9 cellular contexts compared by ENCODE assay signal in genomic region chr12:54549774-54550451, GRCh38. TPM values are rescaled to one million over a fixed set of nuclear protein-coding genes. Genes with fewer than 3 reads are reported as not detected.
DNase-seq lines count a peak whose midpoint lies in the region; ATAC-seq and TF ChIP-seq lines count a peak whose summit lies in the region.
"Had no signal": no experiment of that assay in that cellular context is flagged by ENCODE, and none has a peak within 500 bp of the region (broad histone marks: within the 10 kb centered on the region; RNA-seq: fewer than 3 reads in every experiment).

No MANE protein-coding gene starts in this region.

- H3K9me3 ChIP-seq in T-helper 17 cell (ENCODE audit: control insufficient read depth, low read length, poor library complexity, severe bottlenecking) (no peaks in the 10 kb centered on the region), duodenal mucosa (ENCODE audit: control insufficient read depth in 1 of 2, low read length in 2 of 2) (no peaks in the 10 kb centered on the region)

- peak; percentile 7 for DNase-seq in NCI-H1105 treated with DMSO at 0.1 percent for 48 hours (lab: John Stamatoyannopoulos, UW)
- no peak for DNase-seq in NCI-H1105 (lab: John Stamatoyannopoulos, UW)
- no peak for DNase-seq in T-helper 17 cell
- peak in 5 of 10 donors; percentile 11 to 31 (median 19) for DNase-seq in naive thymus-derived CD8-positive, alpha-beta T cell
- DNase-seq in type B pancreatic cell (ENCODE audit: extremely low spot score, unreplicated experiment) = no peak
- no peak for DNase-seq in A172 (ENCODE audit: low spot score)
- DNase-seq in NCI-H2227 (lab: John Stamatoyannopoulos, UW; ENCODE audit: unreplicated experiment) = no peak

- TF ChIP-seq CTCF in type B pancreatic cell (conservative IDR thresholded peaks at IDR 0.05) = no peak

- H3K27ac Mint-ChIP-seq in T-helper 17 cell = peak overlapping the region; percentile 37
- H3K27ac Mint-ChIP-seq in naive thymus-derived CD8-positive, alpha-beta T cell = peak overlapping the region in 5 of 10 donors; percentile 32 to 80 (median 76)
- no peak overlapping the region for H3K27ac Mint-ChIP-seq in type B pancreatic cell

- H3K36me3 ChIP-seq in duodenal mucosa (ENCODE audit: control insufficient read depth in 1 of 2, insufficient read depth in 2 of 2, low read length in 2 of 2) = no peaks in the 10 kb centered on the region

- peak; percentile 29 for ATAC-seq in T-helper 17 cell
- ATAC-seq in naive thymus-derived CD8-positive, alpha-beta T cell = peak; percentile 63 to 68

- H3K36me3 Mint-ChIP-seq in T-helper 17 cell (ENCODE audit: low read depth) (peaks cover 8% of the 10 kb centered on the region), type B pancreatic cell (no peaks in the 10 kb centered on the region)
- peaks cover 0 to 10% (median 2%) of the 10 kb centered on the region in 3 donors for H3K36me3 Mint-ChIP-seq in naive thymus-derived CD8-positive, alpha-beta T cell

- H3K4me3 Mint-ChIP-seq in T-helper 17 cell (peak overlapping the region; percentile 72), type B pancreatic cell (peak overlapping the region; percentile 85)
- peak overlapping the region; percentile 78 to 93 (median 88) for H3K4me3 Mint-ChIP-seq in naive thymus-derived CD8-positive, alpha-beta T cell

- POLR2A ChIA-PET in naive thymus-derived CD8-positive, alpha-beta T cell (lab: Charles Lee) = interaction anchor here (0.5 to 3.8 kb wide), 6 partner anchors 10 to 1269 kb away, joined by 3 to 40 read pairs (median 4); no protein-coding TSS in a partner anchor

- peak overlapping the region; percentile 44 to 64 for H3K4me3 ChIP-seq in duodenal mucosa (ENCODE audit: low read depth in 1 of 2, low read length in 2 of 2)

- H3K4me1 Mint-ChIP-seq in T-helper 17 cell (peaks cover 25% of the 10 kb centered on the region), type B pancreatic cell (ENCODE audit: unreplicated experiment) (peaks cover 12% of the 10 kb centered on the region)
- H3K4me1 Mint-ChIP-seq in naive thymus-derived CD8-positive, alpha-beta T cell = peaks cover 21 to 32% (median 25%) of the 10 kb centered on the region in 4 donors

- peaks cover 0 to 13% of the 10 kb centered on the region in 2 donors for H3K4me1 ChIP-seq in duodenal mucosa (ENCODE audit: control insufficient read depth in 1 of 2, insufficient read depth in 2 of 2, low read length in 2 of 2)

- peaks cover 21 to 31% of the 10 kb centered on the region in 2 donors for H3K27me3 ChIP-seq in duodenal mucosa (ENCODE audit: control insufficient read depth in 1 of 2, insufficient read depth in 2 of 2, low read length in 2 of 2)

- H3K27me3 Mint-ChIP-seq in T-helper 17 cell (peaks cover 20% of the 10 kb centered on the region), type B pancreatic cell (peaks cover 11% of the 10 kb centered on the region)
- peaks cover 2 to 23% (median 4%) of the 10 kb centered on the region in 5 donors for H3K27me3 Mint-ChIP-seq in naive thymus-derived CD8-positive, alpha-beta T cell

- H3K27ac ChIP-seq in duodenal mucosa (ENCODE audit: low read depth, low read length) = no peak overlapping the region
- H3K27ac ChIP-seq: C4-2B had no signal

- H3K9ac ChIP-seq in duodenal mucosa (ENCODE audit: low read depth in 1 of 2, low read length in 2 of 2) = no peak overlapping the region

- no peaks in the 10 kb centered on the region for H3K9me3 Mint-ChIP-seq in naive thymus-derived CD8-positive, alpha-beta T cell
- no peaks in the 10 kb centered on the region for H3K9me3 Mint-ChIP-seq in type B pancreatic cell

RNA-seq across cellular contexts. Expression of gene PDE1B, which starts 0.5 kb away (rescaled TPM):
- total RNA-seq in T-helper 17 cell = 10 to 100 TPM; 11.6 to 12.5 TPM
- 1 to 10 TPM; 6.6 to 6.7 TPM for total RNA-seq in naive thymus-derived CD8-positive, alpha-beta T cell
- 1 to 10 TPM in 1 of 3 donors, under 1 TPM in 2; 0.03 to 2.9 (median 0.44) TPM for polyA plus RNA-seq in naive thymus-derived CD8-positive, alpha-beta T cell
- total RNA-seq in type B pancreatic cell (ENCODE audit: low replicate concordance) = 0.10 and 3.6 TPM in 2 replicates
- total RNA-seq in A172 (2014; rRNA removed; shearing (Covaris generic)) = 0.10 TPM in 1 of 2 replicates, not detected in the other

RNA-seq across cellular contexts. Expression of gene PPP1R1A, which starts 38.5 kb away (rescaled TPM):
- total RNA-seq in T-helper 17 cell (not detected), type B pancreatic cell (ENCODE audit: low replicate concordance) (24.9 and 43.3 TPM in 2 replicates)
- total RNA-seq in naive thymus-derived CD8-positive, alpha-beta T cell = not detected
- polyA plus RNA-seq in naive thymus-derived CD8-positive, alpha-beta T cell = not detected
- not detected in 2 replicates for total RNA-seq in A172 (2014; rRNA removed; shearing (Covaris generic))

RNA-seq across cellular contexts. Expression of gene NCKAP1L, which starts 52.4 kb away (rescaled TPM):
- total RNA-seq in T-helper 17 cell (100 to 1,000 TPM; 127 to 136 TPM), type B pancreatic cell (ENCODE audit: low replicate concordance) (not detected in 2 replicates)
- 100 to 1,000 TPM; 111 to 115 TPM for total RNA-seq in naive thymus-derived CD8-positive, alpha-beta T cell
- 10 to 100 TPM; 70.5 to 76.3 (median 74.8) TPM for polyA plus RNA-seq in naive thymus-derived CD8-positive, alpha-beta T cell
- total RNA-seq in A172 (2014; rRNA removed; shearing (Covaris generic)) = not detected in 2 replicates

Comparison
In these comparisons a context has a peak if more than half of its experiments do, and no peak if none do; other contexts are left out.
1. RNA of gene PPP1R1A, which starts 38.5 kb away (total RNA-seq): 24.9 to 43.3 TPM in type B pancreatic cell; not detected in T-helper 17 cell, not detected in naive thymus-derived CD8-positive, alpha-beta T cell and not detected in A172; every median in the first group is over 10 times any median in the second.
2. RNA of gene NCKAP1L, which starts 52.4 kb away (total RNA-seq): 127 to 136 TPM in T-helper 17 cell and 111 to 115 TPM in naive thymus-derived CD8-positive, alpha-beta T cell; not detected in type B pancreatic cell and not detected in A172; every median in the first group is over 100 times any median in the second.
3. Peak in every context shown above with its lines, with median percentiles within 50 percentile points of each other: H3K4me3 Mint-ChIP-seq.